In genomic region chr3:150286390-150287147, GRCh38 we compare ENCODE assay signal across 8 cellular contexts.
DNase-seq lines count a peak whose midpoint lies in the region; ATAC-seq, FAIRE-seq and TF ChIP-seq lines count a peak whose summit lies in the region.

No MANE protein-coding gene starts in this region.

- ATAC-seq in heart right ventricle: peak in 6 of 8 donors; percentile 48 to 82 (median 75)

- H3K36me3 ChIP-seq in ACC112 (ENCODE audit: insufficient read depth, low read length) (no peaks in the 10 kb centered on the region), heart right ventricle (no peaks in the 10 kb centered on the region), small intestine (ENCODE audit: control insufficient read depth in 2 of 2, insufficient read depth in 2 of 2, low read length in 2 of 2) (no peaks in the 10 kb centered on the region)

- peaks cover 0 to 17% (median 0%) of the 10 kb centered on the region in 11 donors for H3K9me3 ChIP-seq in heart right ventricle
- H3K9me3 ChIP-seq in small intestine (ENCODE audit: control insufficient read depth, low read depth): no peaks in the 10 kb centered on the region

- H3K36me3 Mint-ChIP-seq in HFFc6 (ENCODE audit: low read depth): peaks cover 36% of the 10 kb centered on the region

- intact Hi-C loops in heart right ventricle (cut with DNase I): loop anchor here in 8 of 10 donors (1.0 to 10.0 kb wide), 10 partner anchors 54 to 211 kb away; partner anchors contain the start of gene TSC22D2 (in 2 of the 8)

- TF ChIP-seq CTCF in HFFc6 (IDR thresholded peaks at IDR 0.05) (peak; percentile 83), VCaP (conservative IDR thresholded peaks at IDR 0.05) (peak; percentile 80), heart right ventricle (IDR thresholded peaks at IDR 0.05) (peak; percentile 33 to 70 (median 57))

- no peaks in the 10 kb centered on the region for H3K27me3 Mint-ChIP-seq in HFFc6 (ENCODE audit: insufficient read depth)

- H3K27me3 ChIP-seq in ACC112 (ENCODE audit: insufficient read depth, low read length) (no peaks in the 10 kb centered on the region), heart right ventricle (no peaks in the 10 kb centered on the region), small intestine (ENCODE audit: control insufficient read depth in 2 of 2, insufficient read depth in 2 of 2, low read length in 2 of 2) (no peaks in the 10 kb centered on the region)

- H3K27ac ChIP-seq in ACC112 (ENCODE audit: low read depth, low read length) (no peak overlapping the region), VCaP (peak overlapping the region; percentile 30), heart right ventricle (no peak overlapping the region), small intestine (ENCODE audit: low read depth in 1 of 2, low read length in 1 of 2) (no peak overlapping the region)

- H3K27ac Mint-ChIP-seq in HFFc6: no peak overlapping the region; the same call in 1 of the 2 replicates

- no peaks in the 10 kb centered on the region for H3K79me2 ChIP-seq in ACC112 (ENCODE audit: control insufficient read depth, insufficient read depth, low read length, unreplicated experiment)

- peaks cover 30% of the 10 kb centered on the region for H3K4me1 Mint-ChIP-seq in HFFc6 (ENCODE audit: low read depth)

- no peaks in the 10 kb centered on the region for H3K4me1 ChIP-seq in ACC112 (ENCODE audit: control insufficient read depth, insufficient read depth, low read length, unreplicated experiment)
- peaks cover 0 to 2% (median 0%) of the 10 kb centered on the region in 9 donors for H3K4me1 ChIP-seq in heart right ventricle
- no peaks in the 10 kb centered on the region for H3K4me1 ChIP-seq in small intestine (ENCODE audit: control insufficient read depth in 2 of 2, insufficient read depth in 1 of 2, low read depth in 1 of 2, low read length in 1 of 2)

- WGBS in heart right ventricle, 2 donors: 53 to 55% methylated on average over 6 of the region's 6 CpGs
- WGBS in small intestine, 3 donors: 36 to 59% (median 51%) methylated on average over 6 of the region's 6 CpGs

- no peak overlapping the region for H3K4me3 Mint-ChIP-seq in HFFc6

- H3K9me3 Mint-ChIP-seq in HFFc6: peaks cover 15% of the 10 kb centered on the region

- H3K4me3 ChIP-seq in ACC112 (ENCODE audit: low read depth, low read length): no peak overlapping the region
- H3K4me3 ChIP-seq in heart right ventricle: no peak overlapping the region
- no peak overlapping the region for H3K4me3 ChIP-seq in small intestine (ENCODE audit: low read depth in 1 of 2, low read length in 2 of 2)

- FAIRE-seq in small intestine (lab: Jason Lieb, UNC): no peak

- peak overlapping the region; percentile 83 for H2AFZ ChIP-seq in ACC112 (ENCODE audit: low read length, unreplicated experiment)

- peak; percentile 18 for DNase-seq in GM03348 (ENCODE audit: low spot score)
- DNase-seq in HFFc6: peak; percentile 32
- peak; percentile 9 for DNase-seq in NCI-H1694 (lab: John Stamatoyannopoulos, UW)
- no peak for DNase-seq in heart right ventricle
- peak; percentile 72 for DNase-seq in small intestine
- no peak for DNase-seq in midbrain (lab: John Stamatoyannopoulos, UW)

Comparison
In these comparisons a context has a peak if more than half of its experiments do, and no peak if none do; other contexts are left out.
1. DNase-seq: peak in GM03348 (single experiment), HFFc6 (single experiment), NCI-H1694 (single experiment) and small intestine (single experiment); none in heart right ventricle (0 of 2) and midbrain (single experiment).
2. Peak in every context shown above with its lines, with median percentiles within 50 percentile points of each other: CTCF ChIP-seq.